27 cellular contexts compared by ENCODE assay signal in genomic region chr6:43199912-43200311, GRCh38. TPM values are rescaled to one million over a fixed set of nuclear protein-coding genes. Genes with fewer than 3 reads are reported as not detected.
DNase-seq lines count a peak whose midpoint lies in the region; ATAC-seq and TF ChIP-seq lines count a peak whose summit lies in the region.
"Had no signal": no experiment of that assay in that cellular context is flagged by ENCODE, and none has a peak within 500 bp of the region (broad histone marks: within the 10 kb centered on the region; RNA-seq: fewer than 3 reads in every experiment).

No MANE protein-coding gene starts in this region.

- H3K4ac ChIP-seq in H9 (ENCODE audit: low read depth, low read length) = no peak overlapping the region

- peak overlapping the region; percentile 52 for H3K27ac Mint-ChIP-seq in activated CD4-positive, alpha-beta T cell treated with anti-CD3 and anti-CD28 coated beads for 36 hours
- H3K27ac Mint-ChIP-seq in activated naive CD8-positive, alpha-beta T cell treated with anti-CD3 and anti-CD28 coated beads, Interleukin-2, amount 10 ng/mL, durations not matched to agents 7 days and 5 days = no peak overlapping the region
- no peak overlapping the region for H3K27ac Mint-ChIP-seq in activated naive CD8-positive, alpha-beta T cell treated with anti-CD3 and anti-CD28 coated beads for 36 hours
- H3K27ac Mint-ChIP-seq in neural crest cell (ENCODE audit: unreplicated experiment) (peak overlapping the region; percentile 68), H9 (peak overlapping the region in 1 of 3 experiments; percentile 8; a peak in 2 of 7 replicates)
- H3K27ac Mint-ChIP-seq: B cell had no signal

- no peak overlapping the region for H4K5ac ChIP-seq in H9 (ENCODE audit: insufficient read length, low read depth, low read length)

- POLR2A ChIA-PET in activated CD4-positive, alpha-beta T cell treated with anti-CD3 and anti-CD28 coated beads for 36 hours (lab: Charles Lee) = no interaction called here
- POLR2A ChIA-PET in activated naive CD8-positive, alpha-beta T cell treated with anti-CD3 and anti-CD28 coated beads, Interleukin-2, amount 10 ng/mL, durations not matched to agents 7 days and 5 days (lab: Charles Lee) = interaction anchor here (0.9 kb wide), 1 partner anchor 18 kb away, joined by 3 read pairs; the partner anchor contains the start of gene CUL9

- H3K36me3 Mint-ChIP-seq in activated CD4-positive, alpha-beta T cell treated with anti-CD3 and anti-CD28 coated beads for 36 hours (ENCODE audit: low read depth) = peaks cover 28% of the 10 kb centered on the region
- H3K36me3 Mint-ChIP-seq in activated naive CD8-positive, alpha-beta T cell treated with anti-CD3 and anti-CD28 coated beads, Interleukin-2, amount 10 ng/mL, durations not matched to agents 7 days and 5 days = peaks cover 4% of the 10 kb centered on the region
- peaks cover under 1% of the 10 kb centered on the region for H3K36me3 Mint-ChIP-seq in activated naive CD8-positive, alpha-beta T cell treated with anti-CD3 and anti-CD28 coated beads for 36 hours
- peaks cover 2% of the 10 kb centered on the region for H3K36me3 Mint-ChIP-seq in neural crest cell (ENCODE audit: low read depth)
- H3K36me3 Mint-ChIP-seq in H9 (ENCODE audit: insufficient read depth in 1 of 3, low read depth in 3 of 3) = peaks cover 1 to 12% (median 4%) of the 10 kb centered on the region in 3 experiments; a peak in 5 of 7 replicates

- H3K9ac ChIP-seq in H9 (ENCODE audit: extremely low read depth, insufficient read length, low read length) = no peak overlapping the region

- no peak overlapping the region for H3K4me2 ChIP-seq in H9 (ENCODE audit: insufficient read depth, insufficient read length, low read length)

- H3K56ac ChIP-seq in H9 (ENCODE audit: insufficient read length, low read depth, low read length) = no peak overlapping the region

- H3K18ac ChIP-seq in H9 (ENCODE audit: insufficient read length, low read depth, low read length) = no peak overlapping the region

- H3K9me3 Mint-ChIP-seq in activated CD4-positive, alpha-beta T cell treated with anti-CD3 and anti-CD28 coated beads for 36 hours (ENCODE audit: low read depth) = no peaks in the 10 kb centered on the region
- no peaks in the 10 kb centered on the region for H3K9me3 Mint-ChIP-seq in activated naive CD8-positive, alpha-beta T cell treated with anti-CD3 and anti-CD28 coated beads, Interleukin-2, amount 10 ng/mL, durations not matched to agents 7 days and 5 days
- no peaks in the 10 kb centered on the region for H3K9me3 Mint-ChIP-seq in activated naive CD8-positive, alpha-beta T cell treated with anti-CD3 and anti-CD28 coated beads for 36 hours
- H3K9me3 Mint-ChIP-seq in neural crest cell (no peaks in the 10 kb centered on the region), H9 (no peaks in the 10 kb centered on the region)
- H3K9me3 Mint-ChIP-seq: CD8-positive, alpha-beta memory T cell had no signal

- H3K27me3 ChIP-seq in H9 (ENCODE audit: insufficient read depth, low read length) = no peaks in the 10 kb centered on the region
- H3K27me3 ChIP-seq: SJCRH30 had no signal

- no peaks in the 10 kb centered on the region for H3K79me2 ChIP-seq in H9 (ENCODE audit: insufficient read depth, low read length)

- H4K91ac ChIP-seq in H9 (ENCODE audit: insufficient read length, low read depth, low read length) = no peak overlapping the region

- H2BK12ac ChIP-seq in H9 (ENCODE audit: insufficient read length, low read depth, low read length) = no peak overlapping the region

- no peaks in the 10 kb centered on the region for H3K79me1 ChIP-seq in H9 (ENCODE audit: insufficient read depth, low read depth, low read length, poor library complexity, severe bottlenecking)

- no peak overlapping the region for H2AFZ ChIP-seq in H9 (ENCODE audit: low read length)

- no peaks in the 10 kb centered on the region for H4K20me1 ChIP-seq in H9 (ENCODE audit: control insufficient read depth, insufficient read depth, insufficient read length)

- H2AK5ac ChIP-seq in H9 (ENCODE audit: insufficient read length, low read length) = no peak overlapping the region

- no peaks in the 10 kb centered on the region for H3K23me2 ChIP-seq in H9 (ENCODE audit: insufficient read length, low read depth, low read length, poor library complexity, severe bottlenecking)

- H3K9me3 ChIP-seq in H9 (ENCODE audit: control insufficient read depth, low read depth, low read length) = no peaks in the 10 kb centered on the region
- H3K9me3 ChIP-seq: SJCRH30 had no signal

- CTCF ChIA-PET in activated CD4-positive, alpha-beta T cell treated with anti-CD3 and anti-CD28 coated beads for 36 hours (lab: Charles Lee) = interaction anchor here (0.8 kb wide), 2 partner anchors 57 to 307 kb away, joined by 3 read pairs; no protein-coding TSS in a partner anchor

- no peak overlapping the region for H3K14ac ChIP-seq in H9 (ENCODE audit: insufficient read depth, low read length)

- no peak overlapping the region for H2BK120ac ChIP-seq in H9 (ENCODE audit: low read depth, low read length, poor library complexity, severe bottlenecking)

- no peak overlapping the region for H3K23ac ChIP-seq in H9 (ENCODE audit: insufficient read length, low read depth, low read length)

- no peak for TF ChIP-seq CTCF in neural crest cell (conservative IDR thresholded peaks at IDR 0.05)
- TF ChIP-seq CTCF in H9 (conservative IDR thresholded peaks at IDR 0.05) = no peak

- no peak for DNase-seq in activated CD4-positive, alpha-beta T cell treated with anti-CD3 and anti-CD28 coated beads for 36 hours
- no peak for DNase-seq in activated CD4-positive, alpha-beta T cell treated with anti-CD3 and anti-CD28 coated beads, Interleukin-2, amount 50 U/mL, for 48 hours
- DNase-seq in activated naive CD8-positive, alpha-beta T cell treated with anti-CD3 and anti-CD28 coated beads, Interleukin-2, amount 10 ng/mL, durations not matched to agents 7 days and 5 days = peak; percentile 19
- DNase-seq in activated naive CD8-positive, alpha-beta T cell treated with anti-CD3 and anti-CD28 coated beads for 36 hours = no peak
- DNase-seq in neural crest cell (ENCODE audit: low read depth, low spot score) = no peak
- no peak for DNase-seq in NCI-H1092 treated with DMSO at 0.1 percent for 48 hours (lab: John Stamatoyannopoulos, UW)
- no peak for DNase-seq in H9
- DNase-seq: CD8-positive, alpha-beta memory T cell; DMS 273 treated with DMSO at 0.1 percent for 48 hours; DMS79; EL; GDM1; Karpas-422; NCI-H1092; NCI-H1436; NCI-H187 treated with DMSO at 0.1 percent for 48 hours; NCI-H2107; NCI-H524; NCI-H748 treated with DMSO at 0.1 percent for 48 hours; SJCRH30 had no signal

- ATAC-seq in activated CD4-positive, alpha-beta T cell treated with anti-CD3 and anti-CD28 coated beads for 36 hours = no peak
- no peak for ATAC-seq in activated naive CD8-positive, alpha-beta T cell treated with anti-CD3 and anti-CD28 coated beads, Interleukin-2, amount 10 ng/mL, durations not matched to agents 7 days and 5 days (ENCODE audit: low read depth)
- no peak for ATAC-seq in GM21786 (IDR thresholded peaks at IDR 0.05; ENCODE audit: unreplicated experiment)
- ATAC-seq: GM12878, HCT116, Right ventricle myocardium inferior had no signal

- H3K4me3 Mint-ChIP-seq in activated CD4-positive, alpha-beta T cell treated with anti-CD3 and anti-CD28 coated beads for 36 hours = no peak overlapping the region
- H3K4me3 Mint-ChIP-seq in activated naive CD8-positive, alpha-beta T cell treated with anti-CD3 and anti-CD28 coated beads, Interleukin-2, amount 10 ng/mL, durations not matched to agents 7 days and 5 days = no peak overlapping the region
- no peak overlapping the region for H3K4me3 Mint-ChIP-seq in activated naive CD8-positive, alpha-beta T cell treated with anti-CD3 and anti-CD28 coated beads for 36 hours
- H3K4me3 Mint-ChIP-seq in neural crest cell (no peak overlapping the region), H9 (no peak overlapping the region)
- H3K4me3 Mint-ChIP-seq: B cell; CD8-positive, alpha-beta memory T cell had no signal

- intact Hi-C loops in activated CD4-positive, alpha-beta T cell treated with anti-CD3 and anti-CD28 coated beads for 36 hours (cut with DNase I, micrococcal nuclease) = no loop called here

- no peak overlapping the region for H4K8ac ChIP-seq in H9 (replicated peaks; ENCODE audit: insufficient read length, low read depth, low read length)

- no peaks in the 10 kb centered on the region for H3K4me1 ChIP-seq in H9 (ENCODE audit: insufficient read depth, low read length)
- H3K4me1 ChIP-seq: SJCRH30 had no signal

- H2BK15ac ChIP-seq in H9 (ENCODE audit: low read depth, low read length) = no peak overlapping the region

- no peak overlapping the region for H2BK20ac ChIP-seq in H9 (ENCODE audit: low read depth, low read length, poor library complexity, severe bottlenecking)

- H3K4me1 Mint-ChIP-seq in activated CD4-positive, alpha-beta T cell treated with anti-CD3 and anti-CD28 coated beads for 36 hours = no peaks in the 10 kb centered on the region
- no peaks in the 10 kb centered on the region for H3K4me1 Mint-ChIP-seq in activated naive CD8-positive, alpha-beta T cell treated with anti-CD3 and anti-CD28 coated beads, Interleukin-2, amount 10 ng/mL, durations not matched to agents 7 days and 5 days
- no peaks in the 10 kb centered on the region for H3K4me1 Mint-ChIP-seq in activated naive CD8-positive, alpha-beta T cell treated with anti-CD3 and anti-CD28 coated beads for 36 hours
- H3K4me1 Mint-ChIP-seq in neural crest cell (no peaks in the 10 kb centered on the region), H9 (peaks cover 4 to 10% of the 10 kb centered on the region in 2 experiments; a peak in 3 of 4 replicates)
- H3K4me1 Mint-ChIP-seq: B cell; CD8-positive, alpha-beta memory T cell had no signal

- H3K27ac ChIP-seq in H9 (ENCODE audit: insufficient read length, low read depth, low read length) = no peak overlapping the region
- H3K27ac ChIP-seq: 22Rv1, C4-2B, SJCRH30 had no signal

- no CpG with 5 or more reads among the region's 6 CpGs for WGBS in H9 (ENCODE audit: extremely low coverage, insufficient read length, low lambda C conversion rate)

- H3T11ph ChIP-seq in H9 (ENCODE audit: low read length) = no peak overlapping the region

- no peaks in the 10 kb centered on the region for H3K27me3 Mint-ChIP-seq in activated CD4-positive, alpha-beta T cell treated with anti-CD3 and anti-CD28 coated beads for 36 hours
- no peaks in the 10 kb centered on the region for H3K27me3 Mint-ChIP-seq in activated naive CD8-positive, alpha-beta T cell treated with anti-CD3 and anti-CD28 coated beads, Interleukin-2, amount 10 ng/mL, durations not matched to agents 7 days and 5 days
- no peaks in the 10 kb centered on the region for H3K27me3 Mint-ChIP-seq in activated naive CD8-positive, alpha-beta T cell treated with anti-CD3 and anti-CD28 coated beads for 36 hours
- H3K27me3 Mint-ChIP-seq in neural crest cell (ENCODE audit: low read depth) (no peaks in the 10 kb centered on the region), H9 (ENCODE audit: low read depth) (no peaks in the 10 kb centered on the region; the same call in 1 of the 2 replicates)
- H3K27me3 Mint-ChIP-seq: B cell; CD8-positive, alpha-beta memory T cell had no signal

- H2BK5ac ChIP-seq in H9 (ENCODE audit: insufficient read length, low read length) = no peak overlapping the region

RNA-seq across cellular contexts. Expression of gene CUL9, which starts 17.9 kb away (rescaled TPM):
- 10 to 100 TPM; 34.0 to 35.1 TPM for total RNA-seq in activated CD4-positive, alpha-beta T cell treated with anti-CD3 and anti-CD28 coated beads for 36 hours
- 10 to 100 TPM; 75.1 to 80.8 TPM for total RNA-seq in activated naive CD8-positive, alpha-beta T cell treated with anti-CD3 and anti-CD28 coated beads, Interleukin-2, amount 10 ng/mL, durations not matched to agents 7 days and 5 days
- 10 to 100 TPM; 31.3 to 31.5 TPM for total RNA-seq in activated naive CD8-positive, alpha-beta T cell treated with anti-CD3 and anti-CD28 coated beads for 36 hours
- 37.2 and 37.5 TPM in 2 replicates for total RNA-seq in neural crest cell
- 15.2 and 15.5 TPM in 2 replicates for total RNA-seq in H9 (2021)

RNA-seq across cellular contexts. Expression of gene SRF, which starts 28.8 kb away (rescaled TPM):
- 10 to 100 TPM; 37.6 to 38.5 TPM for total RNA-seq in activated CD4-positive, alpha-beta T cell treated with anti-CD3 and anti-CD28 coated beads for 36 hours
- total RNA-seq in activated naive CD8-positive, alpha-beta T cell treated with anti-CD3 and anti-CD28 coated beads, Interleukin-2, amount 10 ng/mL, durations not matched to agents 7 days and 5 days = 10 to 100 TPM; 34.4 to 36.0 TPM
- 10 to 100 TPM; 49.1 to 49.9 TPM for total RNA-seq in activated naive CD8-positive, alpha-beta T cell treated with anti-CD3 and anti-CD28 coated beads for 36 hours
- total RNA-seq in neural crest cell (37.5 and 37.8 TPM in 2 replicates), H9 (2021) (57.5 and 59.7 TPM in 2 replicates)

RNA-seq across cellular contexts. Expression of gene DNPH1, which starts 29.4 kb away (rescaled TPM):
- 10 to 100 TPM; 58.5 to 80.3 TPM for total RNA-seq in activated CD4-positive, alpha-beta T cell treated with anti-CD3 and anti-CD28 coated beads for 36 hours
- total RNA-seq in activated naive CD8-positive, alpha-beta T cell treated with anti-CD3 and anti-CD28 coated beads, Interleukin-2, amount 10 ng/mL, durations not matched to agents 7 days and 5 days = 10 to 100 TPM; 42.2 to 43.7 TPM
- 10 to 100 TPM; 55.8 to 56.1 TPM for total RNA-seq in activated naive CD8-positive, alpha-beta T cell treated with anti-CD3 and anti-CD28 coated beads for 36 hours
- total RNA-seq in neural crest cell = 50.3 and 55.1 TPM in 2 replicates
- total RNA-seq in H9 (2021) = 47.0 and 56.2 TPM in 2 replicates

RNA-seq across cellular contexts. Expression of gene TTBK1, which starts 43.4 kb away (rescaled TPM):
- under 1 TPM; 0.30 to 0.40 TPM for total RNA-seq in activated CD4-positive, alpha-beta T cell treated with anti-CD3 and anti-CD28 coated beads for 36 hours
- not detected for total RNA-seq in activated naive CD8-positive, alpha-beta T cell treated with anti-CD3 and anti-CD28 coated beads, Interleukin-2, amount 10 ng/mL, durations not matched to agents 7 days and 5 days
- under 1 TPM; 0.12 to 0.14 TPM for total RNA-seq in activated naive CD8-positive, alpha-beta T cell treated with anti-CD3 and anti-CD28 coated beads for 36 hours
- 5.1 and 5.4 TPM in 2 replicates for total RNA-seq in neural crest cell
- total RNA-seq in H9 (2021) = 1.3 and 1.6 TPM in 2 replicates
- total RNA-seq: GM12878, SJCRH30 had no signal

Comparison
In these comparisons a context has a peak if more than half of its experiments do, and no peak if none do; other contexts are left out.
1. H3K27ac Mint-ChIP-seq: peak in activated CD4-positive, alpha-beta T cell treated with anti-CD3 and anti-CD28 coated beads for 36 hours (single experiment) and neural crest cell (single experiment); none in activated naive CD8-positive, alpha-beta T cell treated with anti-CD3 and anti-CD28 coated beads, Interleukin-2, amount 10 ng/mL, durations not matched to agents 7 days and 5 days (single experiment) and activated naive CD8-positive, alpha-beta T cell treated with anti-CD3 and anti-CD28 coated beads for 36 hours (single experiment).